Comparison of ENCODE assay signal across 8 cellular contexts in genomic region chr2:222655406-222655747, GRCh38. TPM values are rescaled to one million over a fixed set of nuclear protein-coding genes. Genes with fewer than 3 reads are reported as not detected.
DNase-seq lines count a peak whose midpoint lies in the region; ATAC-seq, FAIRE-seq and TF ChIP-seq lines count a peak whose summit lies in the region.

No MANE protein-coding gene starts in this region.

- 0 out of 8 replicates have a peak, but pooled peaks cover 0 to 2% (median 0%) of the 10 kb centered on the region in 4 experiments for H3K36me3 ChIP-seq in H1 (ENCODE audit: control insufficient read depth in 2 of 4, insufficient read depth in 4 of 4, low read length in 3 of 4)
- peaks cover 0 to 5% (median 0%) of the 10 kb centered on the region in 3 experiments for H3K36me3 ChIP-seq in naive thymus-derived CD4-positive, alpha-beta T cell (ENCODE audit: control insufficient read depth in 2 of 3, insufficient read depth in 3 of 3, low read length in 3 of 3)

- H4K5ac ChIP-seq in H1 (ENCODE audit: insufficient read length, low read depth, low read length): no peak overlapping the region

- TF ChIP-seq POLR2A in H1 (IDR thresholded peaks at IDR 0.05; ENCODE audit: control extremely low read depth in 1 of 2, low read depth in 2 of 2, low read length in 2 of 2): no peak

- H4K20me1 ChIP-seq in H1 (replicated peaks in 1 of 2; ENCODE audit: control insufficient read depth in 1 of 2, insufficient read depth in 2 of 2, low read length in 2 of 2): peaks cover 2 to 7% of the 10 kb centered on the region in 2 experiments

- peaks cover 5 to 65% of the 10 kb centered on the region in 2 experiments for H3K79me2 ChIP-seq in H1 (ENCODE audit: control insufficient read depth in 1 of 2, insufficient read depth in 2 of 2, low read length in 2 of 2)

- POLR2A ChIA-PET in H1 (lab: Charles Lee; ENCODE audit: partially characterized antibody): interaction anchor here (1.0 to 2.4 kb wide), 3 partner anchors 14 to 16 kb away, joined by 3 to 7 read pairs (median 4); partner anchors contain the start of gene MOGAT1
- POLR2A ChIA-PET in naive thymus-derived CD4-positive, alpha-beta T cell (lab: Charles Lee): no interaction called here

- no peak overlapping the region for H3K56ac ChIP-seq in H1 (replicated peaks; ENCODE audit: insufficient read length, low read depth, low read length)

- H3K4me1 Mint-ChIP-seq in naive thymus-derived CD4-positive, alpha-beta T cell: peaks cover 32 to 65% (median 50%) of the 10 kb centered on the region in 7 donors

- no peaks in the 10 kb centered on the region for H3K9me3 Mint-ChIP-seq in naive thymus-derived CD4-positive, alpha-beta T cell

- no peak for TF ChIP-seq CTCF in AG10803 (conservative IDR thresholded peaks at IDR 0.05; ENCODE audit: low read length)
- TF ChIP-seq CTCF in H1 (IDR thresholded peaks at IDR 0.05; ENCODE audit: control extremely low read depth in 1 of 3, insufficient read depth in 1 of 3, low read depth in 1 of 3, low read length in 3 of 3): no peak

- H2BK120ac ChIP-seq in H1 (replicated peaks; ENCODE audit: low read depth, low read length): no peak overlapping the region

- H2AK5ac ChIP-seq in H1 (ENCODE audit: low read depth, low read length): no peak overlapping the region

- peak overlapping the region; percentile 95 to 100 (median 99) for H3K4me3 Mint-ChIP-seq in naive thymus-derived CD4-positive, alpha-beta T cell

- no peak overlapping the region; the same call in 1 of the 2 replicates for H4K8ac ChIP-seq in H1 (ENCODE audit: extremely low read depth, insufficient read depth, low read length)

- H3K27ac ChIP-seq in H1 (ENCODE audit: low read depth, low read length): peak overlapping the region; percentile 98
- H3K27ac ChIP-seq in naive thymus-derived CD4-positive, alpha-beta T cell (ENCODE audit: low read depth, low read length): peak overlapping the region; percentile 94

- CTCF ChIA-PET in H1 (lab: Charles Lee; ENCODE audit: partially characterized antibody): interaction anchor here (2.3 kb wide), 1 partner anchor 16 kb away, joined by 9 read pairs; the partner anchor contains the start of gene MOGAT1
- CTCF ChIA-PET in naive thymus-derived CD4-positive, alpha-beta T cell (lab: Charles Lee): no interaction called here

- H2BK15ac ChIP-seq in H1 (ENCODE audit: low read length): no peak overlapping the region

- H3K79me1 ChIP-seq in H1 (ENCODE audit: low read depth, low read length): peaks cover 2% of the 10 kb centered on the region; the same call in 1 of the 2 replicates

- no peak overlapping the region for H2BK20ac ChIP-seq in H1 (ENCODE audit: low read length)

- H2BK12ac ChIP-seq in H1 (ENCODE audit: low read depth, low read length): no peak overlapping the region

- H3K27ac Mint-ChIP-seq in naive thymus-derived CD4-positive, alpha-beta T cell: peak overlapping the region; percentile 98 to 100 (median 99)

- no peaks in the 10 kb centered on the region for H3K27me3 ChIP-seq in H1 (replicated peaks in 1 of 4; ENCODE audit: control insufficient read depth in 3 of 4, extremely low read depth in 1 of 4, insufficient read depth in 3 of 4, low read length in 3 of 4)
- H3K27me3 ChIP-seq in naive thymus-derived CD4-positive, alpha-beta T cell (ENCODE audit: control insufficient read depth in 2 of 2, insufficient read depth in 2 of 2, low read length in 2 of 2): no peaks in the 10 kb centered on the region

- intact Hi-C loops in naive thymus-derived CD4-positive, alpha-beta T cell (cut with micrococcal nuclease): loop anchor here (5.0 kb wide), 2 partner anchors 1083 to 1302 kb away; partner anchors contain the start of genes EPHA4 (in 1 of the 2) and MRPL44 (in 1 of the 2)

- peaks cover 3 to 5% (median 4%) of the 10 kb centered on the region in 5 donors for H3K36me3 Mint-ChIP-seq in naive thymus-derived CD4-positive, alpha-beta T cell

- no peak overlapping the region for H4K91ac ChIP-seq in H1 (replicated peaks; ENCODE audit: insufficient read length, low read length)

- ATAC-seq in GM19023 (IDR thresholded peaks at IDR 0.05; ENCODE audit: unreplicated experiment) (peak; percentile 15), HG03354 (IDR thresholded peaks at IDR 0.05; ENCODE audit: poor library complexity, severe bottlenecking, unreplicated experiment) (peak; percentile 27)
- ATAC-seq in naive thymus-derived CD4-positive, alpha-beta T cell: peak; percentile 0

- peak overlapping the region; percentile 80 to 99 (median 95) for H3K9ac ChIP-seq in H1 (replicated peaks in 1 of 4; ENCODE audit: extremely low read depth in 1 of 4, low read depth in 3 of 4, low read length in 3 of 4)

- no peaks in the 10 kb centered on the region for H3K9me3 ChIP-seq in H1 (ENCODE audit: insufficient read depth in 2 of 2, low read depth in 1 of 2, low read length in 1 of 2)
- H3K9me3 ChIP-seq in naive thymus-derived CD4-positive, alpha-beta T cell (ENCODE audit: control insufficient read depth in 2 of 3, low read length in 3 of 3): no peaks in the 10 kb centered on the region

- DNase-seq in AG10803 (ENCODE audit: low read depth) (peak; percentile 22), RPMI7951 (ENCODE audit: low read depth) (peak; percentile 42), H1 (ENCODE audit: low read depth in 1 of 2, low spot score in 2 of 2) (no peak), foreskin melanocyte (no peak)
- DNase-seq in naive thymus-derived CD4-positive, alpha-beta T cell: no peak
- DNase-seq in activated effector memory CD4-positive, alpha-beta T cell treated with anti-CD3 and anti-CD28 coated beads, Interleukin-2, amount 50 U/mL, for 16 hours: no peak

- no peak overlapping the region for H3K14ac ChIP-seq in H1 (ENCODE audit: insufficient read length)

- 2% methylated on average over 14 of the region's 14 CpGs; no CpG with 5 or more reads in 1 of the 2 experiments for WGBS in H1 (ENCODE audit: extremely low coverage in 1 of 2, insufficient coverage in 1 of 2, insufficient read length in 1 of 2, insufficient replicate concordance in 2 of 2, low coverage in 1 of 2, low lambda C conversion rate in 2 of 2, missing lambda C conversion rate in 1 of 2), 2 experiments

- no peak overlapping the region for H2AFZ ChIP-seq in H1 (ENCODE audit: low read length)

- peaks cover 0 to 3% (median under 1%) of the 10 kb centered on the region in 4 experiments; a peak in 2 of 7 replicates for H3K4me1 ChIP-seq in H1 (replicated peaks in 1 of 4; ENCODE audit: control insufficient read depth in 3 of 4, insufficient read depth in 4 of 4, low read length in 3 of 4)
- H3K4me1 ChIP-seq in naive thymus-derived CD4-positive, alpha-beta T cell (ENCODE audit: control insufficient read depth in 2 of 2, insufficient read depth in 2 of 2, low read length in 2 of 2): peaks cover 18 to 20% of the 10 kb centered on the region in 2 donors

- H3K23ac ChIP-seq in H1 (ENCODE audit: insufficient read length): no peak overlapping the region

- H3K27me3 Mint-ChIP-seq in naive thymus-derived CD4-positive, alpha-beta T cell: no peaks in the 10 kb centered on the region

- peaks cover 4% of the 10 kb centered on the region for H3K23me2 ChIP-seq in H1 (ENCODE audit: low read depth, low read length)

- H3K4me2 ChIP-seq in H1 (ENCODE audit: insufficient read depth in 1 of 2, low read depth in 2 of 2, low read length in 2 of 2): peak overlapping the region; percentile 83 to 90

- H2BK5ac ChIP-seq in H1 (ENCODE audit: low read depth, low read length): peak overlapping the region; percentile 91

- H3K4ac ChIP-seq in H1 (replicated peaks; ENCODE audit: insufficient read length, low read depth, low read length): no peak overlapping the region

- H3K4me3 ChIP-seq in AG10803 (ENCODE audit: low read length): peak overlapping the region; percentile 99
- H3K4me3 ChIP-seq in H1 (ENCODE audit: extremely low read depth in 1 of 4, insufficient read depth in 2 of 4, low read depth in 3 of 4, low read length in 4 of 4): peak overlapping the region; percentile 81 to 99 (median 94)
- peak overlapping the region; percentile 82 for H3K4me3 ChIP-seq in naive thymus-derived CD4-positive, alpha-beta T cell (ENCODE audit: low read length)

- TF ChIP-seq EP300 in H1 (IDR thresholded peaks at IDR 0.05; ENCODE audit: borderline replicate concordance in 1 of 2, low read depth in 2 of 2, low read length in 2 of 2): no peak

- H3K18ac ChIP-seq in H1 (ENCODE audit: extremely low read depth, low read length): no peak overlapping the region

- no peak for TF ChIP-seq RAD21 in H1 (IDR thresholded peaks at IDR 0.05 in 1 of 2, conservative IDR thresholded peaks at IDR 0.05 in 1 of 2; ENCODE audit: low read depth in 2 of 2, low read length in 2 of 2)

- FAIRE-seq in H1 (lab: Jason Lieb, UNC): no peak

TF ChIP-seq in H1, 55 proteins besides CTCF, POLR2A, EP300 and RAD21 (continues in another document):
- TF ChIP-seq KDM4A (IDR thresholded peaks at IDR 0.05; ENCODE audit: low read depth, low read length, severe bottlenecking) (no peak), JUN (IDR thresholded peaks at IDR 0.05; ENCODE audit: low read depth, low read length) (no peak), JUND (IDR thresholded peaks at IDR 0.05; ENCODE audit: low read length) (no peak)

RNA-seq across cellular contexts. Expression of gene FARSB, which starts 0.5 kb away (rescaled TPM):
- total RNA-seq in RPMI7951 (2014; rRNA removed; shearing (Covaris generic)): 48.3 and 59.4 TPM in 2 replicates
- total RNA-seq in H1 (2021; fragmentation: NEBNext Ultra II Directional; extraction: Animal tissue kit (Norgen Biotek cat#: 25700)): 36.1 and 37.9 TPM in 2 replicates
- polyA plus RNA-seq in H1 (2011; rRNA removed): 13.1 and 21.0 TPM in 2 replicates
- polyA plus RNA-seq in H1 (2011; cell fraction: cytosol; rRNA removed): 24.8 TPM
- 12.1 TPM for polyA plus RNA-seq in H1 (2011; cell fraction: nucleus; rRNA removed)
- polyA plus RNA-seq in H1 (2012, experiment 1 of 2): 28.5 to 43.7 TPM (median 29.0 TPM) in 4 replicates
- polyA plus RNA-seq in H1 (2012, experiment 2 of 2): 5.3 TPM
- polyA plus RNA-seq in H1 (2013, experiment 1 of 2): 40.4 TPM
- polyA plus RNA-seq in H1 (2013, experiment 2 of 2): 41.2 TPM
- polyA minus RNA-seq in H1 (2011; rRNA and poly(A)+ RNA removed): 26.8 and 38.4 TPM in 2 replicates
- polyA minus RNA-seq in H1 (2011; cell fraction: cytosol; rRNA and poly(A)+ RNA removed): 13.0 TPM
- polyA minus RNA-seq in H1 (2011; cell fraction: nucleus; rRNA and poly(A)+ RNA removed): 27.1 TPM
- total RNA-seq in naive thymus-derived CD4-positive, alpha-beta T cell: 10 to 100 TPM; 10.5 to 23.3 (median 13.8) TPM
- polyA plus RNA-seq in naive thymus-derived CD4-positive, alpha-beta T cell: 10 to 100 TPM; 27.6 to 31.8 TPM

RNA-seq across cellular contexts. Expression of gene MOGAT1, which starts 16.1 kb away (rescaled TPM):
- total RNA-seq in RPMI7951 (2014; rRNA removed; shearing (Covaris generic)): 0.24 and 0.29 TPM in 2 replicates
- total RNA-seq in H1 (2021; fragmentation: NEBNext Ultra II Directional; extraction: Animal tissue kit (Norgen Biotek cat#: 25700)): 0.31 and 0.67 TPM in 2 replicates
- polyA plus RNA-seq in H1 (2011; rRNA removed): 0.11 TPM in 2 replicates
- polyA plus RNA-seq in H1 (2011; cell fraction: cytosol; rRNA removed): 0.25 TPM
- not detected for polyA plus RNA-seq in H1 (2011; cell fraction: nucleus; rRNA removed)
- 0.29 to 0.60 TPM (median 0.33 TPM) in 4 replicates for polyA plus RNA-seq in H1 (2012, experiment 1 of 2)
- not detected for polyA plus RNA-seq in H1 (2012, experiment 2 of 2)
- 0.39 TPM for polyA plus RNA-seq in H1 (2013, experiment 1 of 2)
- polyA plus RNA-seq in H1 (2013, experiment 2 of 2): 0.59 TPM
- polyA minus RNA-seq in H1 (2011; rRNA and poly(A)+ RNA removed): 0.34 and 0.35 TPM in 2 replicates
- not detected for polyA minus RNA-seq in H1 (2011; cell fraction: cytosol; rRNA and poly(A)+ RNA removed)
- 1.5 TPM for polyA minus RNA-seq in H1 (2011; cell fraction: nucleus; rRNA and poly(A)+ RNA removed)
- total RNA-seq in naive thymus-derived CD4-positive, alpha-beta T cell: not detected
- polyA plus RNA-seq in naive thymus-derived CD4-positive, alpha-beta T cell: not detected

Comparison
In these comparisons a context has a peak if more than half of its experiments do, and no peak if none do; other contexts are left out.
1. DNase-seq: peak in AG10803 (single experiment) and RPMI7951 (single experiment); none in H1 (0 of 2), naive thymus-derived CD4-positive, alpha-beta T cell (0 of 9), activated effector memory CD4-positive, alpha-beta T cell treated with anti-CD3 and anti-CD28 coated beads, Interleukin-2, amount 50 U/mL, for 16 hours (single experiment) and foreskin melanocyte (single experiment).
2. Peak in every context shown above with its lines, with median percentiles within 50 percentile points of each other: H3K4me3 ChIP-seq and ATAC-seq.